In the genomic region with DNA sequence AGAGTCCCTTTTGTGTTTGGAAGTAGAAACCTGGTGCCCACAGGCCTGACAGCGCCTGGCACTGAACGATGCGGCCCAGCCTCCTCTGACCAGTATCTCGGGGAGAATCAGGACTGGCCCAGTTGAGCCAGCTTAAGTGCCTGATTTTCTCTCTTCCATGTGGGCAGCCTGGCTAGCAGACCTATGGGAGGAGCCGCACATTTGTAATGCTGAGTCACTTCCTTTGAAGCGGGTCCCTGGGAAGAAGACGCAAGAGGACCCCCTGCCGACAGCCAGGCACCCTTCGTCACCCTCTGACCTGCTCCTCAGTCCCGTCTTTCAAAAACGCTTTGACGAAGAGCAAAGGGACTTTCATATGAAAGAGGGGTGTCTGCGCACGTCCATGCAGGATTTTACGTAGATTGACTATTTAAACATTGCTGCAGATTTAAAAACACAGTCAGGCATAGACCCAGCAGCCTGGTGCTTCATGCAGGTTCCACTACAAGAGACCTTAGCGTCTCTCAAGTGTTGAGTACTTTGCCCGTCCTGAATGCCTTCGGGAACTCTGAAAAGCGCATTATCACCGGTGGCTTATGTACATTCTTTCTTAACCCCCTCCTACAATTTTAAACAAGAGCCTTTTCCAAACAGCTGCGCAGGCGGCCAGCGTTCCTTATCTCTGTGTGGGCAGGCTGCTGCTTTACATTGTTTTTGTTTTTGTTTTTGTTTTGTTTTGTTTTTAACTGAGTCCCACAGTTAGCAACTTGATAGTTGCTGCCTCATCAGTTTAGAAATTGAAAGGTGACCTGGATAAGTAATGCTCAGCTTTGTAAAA, we compare ENCODE assay signal across 1 cellular context.
TF ChIP-seq lines count a peak whose summit lies in the region.

No MANE protein-coding gene starts in this region.

TF ChIP-seq in HepG2, 621 proteins besides CTCF, POLR2A, EP300 and RAD21 (continued from another document):
- peak; percentile 30; the same call in 1 of the 2 replicates for TF ChIP-seq ZNF350 (CRISPR knock-in tag; IDR thresholded peaks at IDR 0.05; ENCODE audit: borderline replicate concordance, low read depth)
- no peak for TF ChIP-seq HES4 (CRISPR knock-in tag; IDR thresholded peaks at IDR 0.05; ENCODE audit: borderline replicate concordance)
- peak; percentile 62 for TF ChIP-seq MYPOP (CRISPR knock-in tag; IDR thresholded peaks at IDR 0.05)
- TF ChIP-seq ZFP91 (CRISPR knock-in tag; IDR thresholded peaks at IDR 0.05; ENCODE audit: borderline replicate concordance) = 0 out of 2 replicates have a peak, but pooled peaks have one; percentile 27
- no peak for TF ChIP-seq GATA4 (IDR thresholded peaks at IDR 0.05; ENCODE audit: borderline replicate concordance, low read depth)
- 0 out of 2 replicates have a peak, but pooled peaks have one; percentile 39 for TF ChIP-seq ZBTB25 (CRISPR knock-in tag; IDR thresholded peaks at IDR 0.05)
